In the genomic region with DNA sequence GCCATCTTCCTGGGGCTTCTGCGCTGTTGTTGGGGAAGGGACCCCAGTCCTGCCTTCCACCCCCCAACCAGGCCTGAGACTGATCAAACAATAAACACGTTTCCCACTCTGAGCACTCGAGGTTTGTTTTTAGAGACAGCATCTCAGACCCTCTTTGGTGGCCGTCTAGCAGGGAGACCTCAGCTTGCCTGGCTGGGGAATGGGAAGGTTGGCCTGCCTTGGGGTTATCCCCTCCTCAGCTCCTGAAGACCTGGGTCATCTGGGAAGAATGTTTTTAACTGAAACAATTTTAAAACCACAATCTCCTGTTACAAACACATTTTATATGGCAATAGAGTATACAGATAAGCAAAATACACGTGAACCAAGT, we compare ENCODE assay signal across 14 cellular contexts. TPM values are rescaled to one million over a fixed set of nuclear protein-coding genes. Genes with fewer than 3 reads are reported as not detected.
DNase-seq lines count a peak whose midpoint lies in the region; ATAC-seq and TF ChIP-seq lines count a peak whose summit lies in the region.
"Had no signal": no experiment of that assay in that cellular context is flagged by ENCODE, and none has a peak within 500 bp of the region (broad histone marks: within the 10 kb centered on the region; RNA-seq: fewer than 3 reads in every experiment).

No MANE protein-coding gene starts in this region.

- DNase-seq in left ventricle myocardium inferior = no peak
- DNase-seq in left ventricle myocardium superior = no peak
- no peak for DNase-seq in PC-3
- DNase-seq in endothelial cell (ENCODE audit: low spot score) = no peak
- no peak for DNase-seq in type B pancreatic cell (ENCODE audit: extremely low spot score, unreplicated experiment)
- no peak for DNase-seq in KG1 (lab: John Stamatoyannopoulos, UW)
- DNase-seq in DMS 273 (lab: John Stamatoyannopoulos, UW; ENCODE audit: unreplicated experiment) = no peak
- no peak for DNase-seq in Right ventricle myocardium inferior (ENCODE audit: missing footprints)
- DNase-seq: activated CD8-positive, alpha-beta memory T cell treated with anti-CD3 and anti-CD28 coated beads, Interleukin-2, amount 50 U/mL, for 48 hours; head of caudate nucleus; Kasumi-1 had no signal

- H3K4me2 ChIP-seq in PC-3 (ENCODE audit: low read length) = peak overlapping the region; percentile 85

- peaks cover 58% of the 10 kb centered on the region for H3K79me2 ChIP-seq in PC-3 (ENCODE audit: low read length)

- H3F3A ChIP-seq in PC-3 (ENCODE audit: low read length, unreplicated experiment) = peaks cover 5% of the 10 kb centered on the region

- TF ChIP-seq CTCF in left ventricle myocardium inferior (IDR thresholded peaks at IDR 0.05; ENCODE audit: borderline replicate concordance) (no peak), PC-3 (conservative IDR thresholded peaks at IDR 0.05; ENCODE audit: low read depth, low read length) (no peak), endothelial cell (IDR thresholded peaks at IDR 0.05; ENCODE audit: unreplicated experiment) (no peak), type B pancreatic cell (conservative IDR thresholded peaks at IDR 0.05) (no peak)

- peaks cover 23% of the 10 kb centered on the region for H3K36me3 Mint-ChIP-seq in endothelial cell (ENCODE audit: low read depth, unreplicated experiment)
- H3K36me3 Mint-ChIP-seq in type B pancreatic cell = peaks cover 9% of the 10 kb centered on the region

- CTCF ChIA-PET in PC-3 (lab: Charles Lee) = no interaction called here

- H2AFZ ChIP-seq in PC-3 (ENCODE audit: low read length) = no peak overlapping the region
- H2AFZ ChIP-seq: parathyroid adenoma had no signal

- H3K4me1 ChIP-seq in left ventricle myocardium inferior (peaks cover 79% of the 10 kb centered on the region), PC-3 (ENCODE audit: insufficient read depth, low read length) (peaks cover 40% of the 10 kb centered on the region)

- peaks cover 25% of the 10 kb centered on the region for H3K4me1 Mint-ChIP-seq in endothelial cell (ENCODE audit: unreplicated experiment)
- peaks cover 22% of the 10 kb centered on the region for H3K4me1 Mint-ChIP-seq in type B pancreatic cell (ENCODE audit: unreplicated experiment)

- ATAC-seq in left ventricle myocardium superior (no peak), PC-3 (no peak), Right ventricle myocardium inferior (no peak)
- ATAC-seq: left lobe of liver had no signal

- intact Hi-C loops in left ventricle myocardium inferior (cut with micrococcal nuclease) (no loop called here), left ventricle myocardium superior (cut with micrococcal nuclease) (no loop called here), PC-3 (cut with micrococcal nuclease) (no loop called here), Right ventricle myocardium inferior (cut with DNase I) (no loop called here)

- no peaks in the 10 kb centered on the region for H3K9me2 ChIP-seq in PC-3 (replicated peaks; ENCODE audit: low read length)

- H3K9me3 ChIP-seq in left ventricle myocardium inferior (replicated peaks) = no peaks in the 10 kb centered on the region
- H3K9me3 ChIP-seq in PC-3 (ENCODE audit: low read length) = no peaks in the 10 kb centered on the region

- H4K20me1 ChIP-seq in PC-3 (ENCODE audit: low read length) = 0 out of 2 replicates have a peak, but pooled peaks cover 4% of the 10 kb centered on the region

- H3K4me3 ChIP-seq in left ventricle myocardium inferior = peak overlapping the region; percentile 93
- peak overlapping the region; percentile 96 for H3K4me3 ChIP-seq in PC-3 (ENCODE audit: low read length)

- no peaks in the 10 kb centered on the region for H3K9me3 Mint-ChIP-seq in endothelial cell (ENCODE audit: unreplicated experiment)
- no peaks in the 10 kb centered on the region for H3K9me3 Mint-ChIP-seq in type B pancreatic cell

- H3K36me3 ChIP-seq in left ventricle myocardium inferior (peaks cover 10% of the 10 kb centered on the region), PC-3 (ENCODE audit: low read depth, low read length) (peaks cover 14% of the 10 kb centered on the region)

- POLR2A ChIA-PET in PC-3 (lab: Charles Lee; ENCODE audit: unreplicated experiment) = no interaction called here

- H3K27me3 ChIP-seq in left ventricle myocardium inferior (ENCODE audit: low read depth) (no peaks in the 10 kb centered on the region), PC-3 (ENCODE audit: low read length) (no peaks in the 10 kb centered on the region)

- H3K4me3 Mint-ChIP-seq in endothelial cell (ENCODE audit: unreplicated experiment) (peak overlapping the region; percentile 77), type B pancreatic cell (peak overlapping the region; percentile 73)

- H3K27me3 Mint-ChIP-seq in endothelial cell (ENCODE audit: unreplicated experiment) (peaks cover 34% of the 10 kb centered on the region), type B pancreatic cell (peaks cover 5% of the 10 kb centered on the region)

- H3K9ac ChIP-seq in PC-3 (ENCODE audit: low read length) = peak overlapping the region; percentile 95; the same call in 1 of the 2 replicates
- H3K9ac ChIP-seq: parathyroid adenoma had no signal

- H3K27ac Mint-ChIP-seq in endothelial cell (ENCODE audit: unreplicated experiment) = peak overlapping the region; percentile 24
- peak overlapping the region; percentile 46 for H3K27ac Mint-ChIP-seq in type B pancreatic cell

- BruUV-seq in PC-3 (replicated peaks; lab: Mats Ljungman, UMichigan) = no TSS peak

- H3K27ac ChIP-seq in left ventricle myocardium inferior (replicated peaks) (no peak overlapping the region), PC-3 (ENCODE audit: low read length) (no peak overlapping the region)
- H3K27ac ChIP-seq: C4-2B, parathyroid adenoma had no signal

RNA-seq across cellular contexts. Expression of a gene that starts 2.0 kb away (rescaled TPM):
- total RNA-seq in left ventricle myocardium inferior (7.1 TPM), left ventricle myocardium superior (9.4 TPM), PC-3 (2014; rRNA removed) (25.6 and 37.5 TPM in 2 replicates), endothelial cell (ENCODE audit: unreplicated experiment) (47.2 TPM), type B pancreatic cell (ENCODE audit: low replicate concordance) (41.3 and 43.1 TPM in 2 replicates), Right ventricle myocardium inferior (7.4 TPM)

RNA-seq across cellular contexts. Expression of a gene that starts 2.5 kb away (rescaled TPM):
- total RNA-seq in left ventricle myocardium inferior (14.6 TPM), left ventricle myocardium superior (16.8 TPM), PC-3 (2014; rRNA removed) (36.0 and 41.4 TPM in 2 replicates), endothelial cell (ENCODE audit: unreplicated experiment) (20.1 TPM), type B pancreatic cell (ENCODE audit: low replicate concordance) (16.1 and 18.1 TPM in 2 replicates), Right ventricle myocardium inferior (17.4 TPM)

RNA-seq across cellular contexts. Expression of a gene that starts 4.7 kb away (rescaled TPM):
- total RNA-seq in left ventricle myocardium inferior = 11.8 TPM
- 12.3 TPM for total RNA-seq in left ventricle myocardium superior
- total RNA-seq in PC-3 (2014; rRNA removed) = 15.2 and 23.9 TPM in 2 replicates
- 34.0 TPM for total RNA-seq in endothelial cell (ENCODE audit: unreplicated experiment)
- total RNA-seq in type B pancreatic cell (ENCODE audit: low replicate concordance) = 28.5 and 37.4 TPM in 2 replicates
- total RNA-seq in Right ventricle myocardium inferior = 13.2 TPM

RNA-seq across cellular contexts. Expression of a gene that starts 9.3 kb away (rescaled TPM):
- 74.0 TPM for total RNA-seq in left ventricle myocardium inferior
- 79.9 TPM for total RNA-seq in left ventricle myocardium superior
- 343 and 360 TPM in 2 replicates for total RNA-seq in PC-3 (2014; rRNA removed)
- total RNA-seq in endothelial cell (ENCODE audit: unreplicated experiment) = 219 TPM
- total RNA-seq in type B pancreatic cell (ENCODE audit: low replicate concordance) = 170 and 232 TPM in 2 replicates
- 74.5 TPM for total RNA-seq in Right ventricle myocardium inferior

RNA-seq across cellular contexts. Expression of a gene that starts 21.1 kb away (rescaled TPM):
- 13.2 TPM for total RNA-seq in left ventricle myocardium inferior
- total RNA-seq in left ventricle myocardium superior = 13.4 TPM
- total RNA-seq in PC-3 (2014; rRNA removed) = 9.0 and 18.0 TPM in 2 replicates
- total RNA-seq in endothelial cell (ENCODE audit: unreplicated experiment) = 6.8 TPM
- total RNA-seq in type B pancreatic cell (ENCODE audit: low replicate concordance) = 9.4 and 9.6 TPM in 2 replicates
- 11.1 TPM for total RNA-seq in Right ventricle myocardium inferior
